Comparison of ENCODE assay signal across 23 cellular contexts in the genomic region with DNA sequence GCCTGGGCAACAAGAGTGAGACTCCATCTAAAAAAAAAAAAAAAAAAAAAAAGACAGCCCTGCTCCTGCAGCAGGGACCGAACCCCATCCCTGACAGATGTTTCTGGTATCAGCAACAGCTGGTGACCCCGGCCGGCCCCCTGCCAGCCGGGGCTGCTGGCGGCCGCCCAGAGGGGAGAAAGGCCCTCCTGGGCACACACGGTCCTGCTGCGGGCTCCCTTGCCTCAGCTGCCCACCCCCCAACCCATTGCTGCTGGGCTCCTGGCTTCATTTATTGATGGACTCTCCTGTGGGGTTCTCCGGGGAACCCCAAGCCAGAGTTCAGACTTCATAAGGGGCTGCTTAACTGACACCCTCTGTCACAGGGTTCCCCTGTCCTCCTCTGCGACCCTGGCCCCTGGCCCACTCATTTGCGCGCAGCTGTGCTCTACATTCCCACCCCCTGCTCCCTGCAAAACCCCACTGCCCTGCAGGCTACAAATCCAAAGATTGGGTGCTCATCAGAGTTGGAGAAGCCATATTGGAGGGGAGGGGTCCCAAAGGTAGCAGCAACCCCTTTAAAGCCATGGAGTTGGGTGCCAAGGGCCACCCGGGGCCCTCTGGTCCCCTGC.
"Had no signal": no experiment of that assay in that cellular context is flagged by ENCODE, and none has a peak within 500 bp of the region (broad histone marks: within the 10 kb centered on the region; RNA-seq: fewer than 3 reads in every experiment).

No MANE protein-coding gene starts in this region.

- H3K36me3 ChIP-seq: neutrophil, thyroid gland had no signal

- H3K9me3 Mint-ChIP-seq: activated CD4-positive, alpha-beta T cell treated with anti-CD3 and anti-CD28 coated beads, Interleukin-2, amount 10 ng/mL, durations not matched to agents 24 days and 14 days; activated T-helper 2 cell treated with anti-CD3 and anti-CD28 coated beads, Interferon-gamma antibody, Interleukin-2, Interleukin-4, amounts not matched to agents 10 μg/mL and 5 μg/mL and 100 μg/mL, durations not matched to agents 14 hours and 24 hours and 36 hours; effector memory CD8-positive, alpha-beta T cell; natural killer cell; T-helper 2 cell treated with Interferon-gamma antibody and Interleukin-4, amounts not matched to agents 5 μg/mL and 100 μg/mL, for 36 hours had no signal

- H3K9me3 ChIP-seq: neutrophil, thyroid gland had no signal

- DNase-seq: activated CD4-positive, alpha-beta T cell treated with anti-CD3 and anti-CD28 coated beads, Interleukin-2, amount 10 ng/mL, durations not matched to agents 24 days and 14 days; activated CD8-positive, alpha-beta T cell treated with anti-CD3 and anti-CD28 coated beads, Interleukin-2, amount 10 ng/mL, durations not matched to agents 7 days and 5 days; activated naive CD4-positive, alpha-beta T cell; activated naive CD8-positive, alpha-beta T cell treated with anti-CD3 and anti-CD28 coated beads for 36 hours; activated T-cell treated with anti-CD3 and anti-CD28 coated beads, Interleukin-2, amount 50 U/mL, for 24 hours; effector memory CD8-positive, alpha-beta T cell; glutamatergic neuron; hippocampal formation; left ventricle myocardium superior; mammary epithelial cell; natural killer cell; stimulated activated CD4-positive, alpha-beta T cell treated with anti-CD3 and anti-CD28 coated beads, Interleukin-4, amount 100 ng/mL, for 24 hours; stimulated activated naive CD8-positive, alpha-beta T cell treated with anti-CD3 and anti-CD28 coated beads, Interleukin-15, Interleukin-2, amounts not matched to agents 100 U/mL and 50 U/mL, for 24 hours; T-cell; thyroid gland had no signal

- H3K27ac Mint-ChIP-seq: activated CD4-positive, alpha-beta T cell treated with anti-CD3 and anti-CD28 coated beads, Interleukin-2, amount 10 ng/mL, durations not matched to agents 24 days and 14 days; activated naive CD8-positive, alpha-beta T cell treated with anti-CD3 and anti-CD28 coated beads for 36 hours; activated T-cell treated with anti-CD3 and anti-CD28 coated beads, Interleukin-2, amount 50 U/mL, for 24 hours; activated T-helper 2 cell treated with anti-CD3 and anti-CD28 coated beads, Interferon-gamma antibody, Interleukin-2, Interleukin-4, amounts not matched to agents 10 μg/mL and 5 μg/mL and 100 μg/mL, durations not matched to agents 14 hours and 24 hours and 36 hours; effector memory CD8-positive, alpha-beta T cell; mesothelial cell of epicardium; natural killer cell; T-cell; T-helper 2 cell treated with Interferon-gamma antibody and Interleukin-4, amounts not matched to agents 5 μg/mL and 100 μg/mL, for 36 hours had no signal

- H3K4me3 ChIP-seq: dorsolateral prefrontal cortex, thyroid gland had no signal

- H3K36me3 Mint-ChIP-seq: activated naive CD8-positive, alpha-beta T cell treated with anti-CD3 and anti-CD28 coated beads for 36 hours; mesothelial cell of epicardium; natural killer cell; T-cell had no signal

- ATAC-seq: activated CD4-positive, CD25-positive, alpha-beta regulatory T cell treated with anti-CD3 and anti-CD28 coated beads, Interleukin-2, amount 50 U/mL, for 24 hours; activated CD8-positive, alpha-beta T cell treated with anti-CD3 and anti-CD28 coated beads, Interleukin-2, amount 10 ng/mL, durations not matched to agents 7 days and 5 days; effector memory CD8-positive, alpha-beta T cell; esophagus mucosa; left ventricle myocardium superior; natural killer cell; stimulated activated naive CD8-positive, alpha-beta T cell treated with anti-CD3 and anti-CD28 coated beads, Interleukin-15, Interleukin-2, amounts not matched to agents 100 U/mL and 50 U/mL, for 24 hours; T-cell had no signal

- H3K27me3 ChIP-seq: thyroid gland had no signal

- H3K4me3 Mint-ChIP-seq: activated CD4-positive, alpha-beta T cell treated with anti-CD3 and anti-CD28 coated beads, Interleukin-2, amount 10 ng/mL, durations not matched to agents 24 days and 14 days; activated CD8-positive, alpha-beta T cell treated with anti-CD3 and anti-CD28 coated beads, Interleukin-2, amount 10 ng/mL, durations not matched to agents 7 days and 5 days; activated naive CD8-positive, alpha-beta T cell treated with anti-CD3 and anti-CD28 coated beads for 36 hours; activated T-cell treated with anti-CD3 and anti-CD28 coated beads, Interleukin-2, amount 50 U/mL, for 24 hours; central memory CD8-positive, alpha-beta T cell; effector memory CD8-positive, alpha-beta T cell; mesothelial cell of epicardium; natural killer cell; T-cell; T-helper 2 cell treated with Interferon-gamma antibody and Interleukin-4, amounts not matched to agents 5 μg/mL and 100 μg/mL, for 36 hours had no signal

- H3K27ac ChIP-seq: neutrophil, thyroid gland had no signal

- H3K4me1 ChIP-seq: thyroid gland had no signal

- H3K4me1 Mint-ChIP-seq: activated naive CD8-positive, alpha-beta T cell treated with anti-CD3 and anti-CD28 coated beads for 36 hours; central memory CD8-positive, alpha-beta T cell; natural killer cell had no signal
